In the genomic region with DNA sequence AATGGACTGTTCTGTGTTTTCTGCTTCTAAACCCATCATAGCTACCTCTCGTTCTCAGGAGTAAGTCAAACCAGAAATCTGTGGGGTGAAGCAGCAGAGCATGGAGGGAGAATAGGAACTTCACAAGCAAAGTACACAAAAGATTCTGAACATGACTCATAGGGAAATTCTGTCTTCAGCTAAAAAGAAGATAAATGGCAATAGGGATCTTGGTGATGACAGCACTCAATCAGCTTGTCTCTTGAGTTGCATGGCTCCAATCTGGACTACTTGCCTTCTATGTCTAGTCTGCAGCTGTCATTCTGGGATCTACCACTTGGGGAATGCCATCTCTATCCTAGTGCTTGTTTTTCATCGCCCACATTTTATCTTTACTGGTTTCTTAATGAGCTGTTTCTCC, we compare ENCODE assay signal across 9 cellular contexts. TPM values are rescaled to one million over a fixed set of nuclear protein-coding genes. Genes with fewer than 3 reads are reported as not detected.
DNase-seq lines count a peak whose midpoint lies in the region; ATAC-seq and TF ChIP-seq lines count a peak whose summit lies in the region.
"Had no signal": no experiment of that assay in that cellular context is flagged by ENCODE, and none has a peak within 500 bp of the region (broad histone marks: within the 10 kb centered on the region; RNA-seq: fewer than 3 reads in every experiment).

No MANE protein-coding gene starts in this region.

- H3K9me3 ChIP-seq in right atrium auricular region = no peaks in the 10 kb centered on the region
- H3K9me3 ChIP-seq in HAP-1 = no peaks in the 10 kb centered on the region

- H3K36me3 ChIP-seq in right atrium auricular region = no peaks in the 10 kb centered on the region
- H3K36me3 ChIP-seq in HAP-1 (replicated peaks) = no peaks in the 10 kb centered on the region

- ATAC-seq in activated T-cell treated with anti-CD3 and anti-CD28 coated beads, Interleukin-2, amount 50 U/mL, for 72 hours (replicated peaks in 1 of 2) = peak; percentile 18 to 39
- peak; percentile 79 for ATAC-seq in HG02885 (IDR thresholded peaks at IDR 0.05; ENCODE audit: poor library complexity, unreplicated experiment)

- no peak overlapping the region for H3K27ac ChIP-seq in right atrium auricular region
- H3K27ac ChIP-seq: skin epidermis had no signal

- H3K4me1 ChIP-seq in right atrium auricular region = no peaks in the 10 kb centered on the region
- peaks cover under 1% of the 10 kb centered on the region for H3K4me1 ChIP-seq in HAP-1

- H3K4me3 ChIP-seq in right atrium auricular region = no peak overlapping the region
- H3K4me3 ChIP-seq in HAP-1 = no peak overlapping the region
- H3K4me3 ChIP-seq: skin epidermis had no signal

- H3K27ac Mint-ChIP-seq in activated T-cell treated with anti-CD3 and anti-CD28 coated beads, Interleukin-2, amount 50 U/mL, for 72 hours = no peak overlapping the region

- no peak overlapping the region for H3K4me3 Mint-ChIP-seq in activated T-cell treated with anti-CD3 and anti-CD28 coated beads, Interleukin-2, amount 50 U/mL, for 72 hours

- in situ Hi-C loops in SK-MEL-5 (cut with HindIII; ENCODE audit: low pct_unique_long_range_greater_than_20kb, low sequenced_read_pairs) (no loop called here), HAP-1 (cut with MboI; ENCODE audit: low sequenced_read_pairs) (loop anchor here (25.0 kb wide), 1 partner anchor 237 kb away; the partner anchor contains the start of genes CCDC191 and QTRT2)

- H3K36me3 Mint-ChIP-seq in activated T-cell treated with anti-CD3 and anti-CD28 coated beads, Interleukin-2, amount 50 U/mL, for 72 hours (ENCODE audit: insufficient read depth in 2 of 2) = no peaks in the 10 kb centered on the region

- no peaks in the 10 kb centered on the region for H3K9me3 Mint-ChIP-seq in activated T-cell treated with anti-CD3 and anti-CD28 coated beads, Interleukin-2, amount 50 U/mL, for 72 hours

- no peak for DNase-seq in activated T-cell treated with anti-CD3 and anti-CD28 coated beads, Interleukin-2, amount 50 U/mL, for 72 hours
- DNase-seq in activated T-cell treated with anti-CD3 and anti-CD28 coated beads for 4 hours = no peak
- peak; percentile 41 for DNase-seq in SK-MEL-5 (ENCODE audit: low read depth, low spot score)
- peak; percentile 95 for DNase-seq in renal cortical epithelial cell (ENCODE audit: low read depth)
- DNase-seq in NCI-H510A treated with DMSO at 0.1 percent for 48 hours (lab: John Stamatoyannopoulos, UW) = no peak
- no peak for DNase-seq in right atrium auricular region (ENCODE audit: low spot score)
- DNase-seq in HAP-1 (ENCODE audit: low spot score in 2 of 2) = no peak

- no peaks in the 10 kb centered on the region for H3K27me3 Mint-ChIP-seq in activated T-cell treated with anti-CD3 and anti-CD28 coated beads, Interleukin-2, amount 50 U/mL, for 72 hours (ENCODE audit: low read depth)

- no peaks in the 10 kb centered on the region for H3K4me1 Mint-ChIP-seq in activated T-cell treated with anti-CD3 and anti-CD28 coated beads, Interleukin-2, amount 50 U/mL, for 72 hours (ENCODE audit: low read depth)

- H3K27me3 ChIP-seq in right atrium auricular region (no peaks in the 10 kb centered on the region), HAP-1 (ENCODE audit: low read depth) (no peaks in the 10 kb centered on the region)

- no peak for TF ChIP-seq CTCF in right atrium auricular region (IDR thresholded peaks at IDR 0.05)

RNA-seq across cellular contexts. Expression of gene GRAMD1C, which starts 13.5 kb away (rescaled TPM):
- total RNA-seq in activated T-cell treated with anti-CD3 and anti-CD28 coated beads, Interleukin-2, amount 50 U/mL, for 72 hours = 1 to 10 TPM; 1.4 to 3.0 TPM
- 4.1 and 5.2 TPM in 2 replicates for total RNA-seq in SK-MEL-5 (2014; rRNA removed; shearing (Covaris generic))
- 1.4 and 5.5 TPM in 2 replicates for polyA plus RNA-seq in SK-MEL-5 (2015; cell fraction: cytosol; rRNA removed)
- 11.9 and 13.2 TPM in 2 replicates for polyA plus RNA-seq in SK-MEL-5 (2015; cell fraction: nucleus; rRNA removed)
- total RNA-seq in renal cortical epithelial cell (3.0 and 11.8 TPM in 2 replicates), right atrium auricular region (1 to 10 TPM; 1.2 to 3.0 TPM)

Comparison
In these comparisons a context has a peak if more than half of its experiments do, and no peak if none do; other contexts are left out.
1. DNase-seq: peak in SK-MEL-5 (single experiment) and renal cortical epithelial cell (single experiment); none in activated T-cell treated with anti-CD3 and anti-CD28 coated beads, Interleukin-2, amount 50 U/mL, for 72 hours (0 of 2), activated T-cell treated with anti-CD3 and anti-CD28 coated beads for 4 hours (single experiment), NCI-H510A treated with DMSO at 0.1 percent for 48 hours (single experiment), right atrium auricular region (single experiment) and HAP-1 (0 of 2).